Comparison of ENCODE assay signal across 17 cellular contexts in the genomic region with DNA sequence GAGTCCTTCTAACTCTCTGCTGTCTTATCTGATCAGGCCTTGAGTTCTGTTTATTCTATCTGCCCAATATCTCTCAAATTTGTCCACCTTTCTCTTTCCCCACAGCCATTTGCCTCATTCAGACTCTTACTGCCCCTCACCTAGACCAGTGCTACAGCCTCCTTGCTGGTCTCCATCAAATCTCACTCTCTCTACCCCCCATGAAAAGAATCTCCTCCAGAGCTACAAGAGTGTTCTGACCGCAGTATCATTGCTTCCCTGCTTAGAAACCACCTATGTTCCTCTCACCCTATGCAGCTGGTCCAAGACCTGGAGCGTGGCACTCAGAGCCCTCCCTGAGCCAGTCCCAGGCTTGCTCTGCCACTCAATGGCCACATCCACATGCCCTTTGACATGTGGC.
DNase-seq lines count a peak whose midpoint lies in the region; ATAC-seq and TF ChIP-seq lines count a peak whose summit lies in the region.
"Had no signal": no experiment of that assay in that cellular context is flagged by ENCODE, and none has a peak within 500 bp of the region (broad histone marks: within the 10 kb centered on the region; RNA-seq: fewer than 3 reads in every experiment).

No MANE protein-coding gene starts in this region.

- intact Hi-C loops in MCF 10A (cut with micrococcal nuclease) (loop anchor here (10.0 kb wide), 1 partner anchor 200 kb away; no protein-coding TSS in a partner anchor), breast epithelium (cut with DNase I; ENCODE audit: low total_unique reads) (no loop called here)

- no peaks in the 10 kb centered on the region for H3K36me3 ChIP-seq in breast epithelium
- no peaks in the 10 kb centered on the region for H3K36me3 ChIP-seq in endodermal cell (ENCODE audit: control insufficient read depth, insufficient read depth, low read length)
- H3K36me3 ChIP-seq in osteoblast (ENCODE audit: insufficient read depth, low read length), result no peaks in the 10 kb centered on the region
- H3K36me3 ChIP-seq: BLaER1, cardiac muscle cell, neutrophil, upper lobe of left lung had no signal

- no peaks in the 10 kb centered on the region for H4K20me1 ChIP-seq in osteoblast (ENCODE audit: insufficient read depth, low read length)
- H4K20me1 ChIP-seq: BLaER1 had no signal

- peak overlapping the region; percentile 55 for H2AFZ ChIP-seq in osteoblast (ENCODE audit: low read length)

- H3K4me3 ChIP-seq in breast epithelium, result no peak overlapping the region
- H3K4me3 ChIP-seq in endodermal cell (ENCODE audit: low read length), result no peak overlapping the region
- H3K4me3 ChIP-seq in osteoblast (ENCODE audit: insufficient read depth, low read length), result no peak overlapping the region
- H3K4me3 ChIP-seq: BLaER1, cardiac muscle cell, upper lobe of left lung had no signal

- H3K4me1 Mint-ChIP-seq in MCF 10A (ENCODE audit: insufficient read depth, unreplicated experiment) (peaks cover 26% of the 10 kb centered on the region), endodermal cell (peaks cover 38% of the 10 kb centered on the region), progenitor cell of endocrine pancreas (ENCODE audit: low read depth) (peaks cover 3% of the 10 kb centered on the region)

- no peaks in the 10 kb centered on the region for H3K79me2 ChIP-seq in osteoblast (ENCODE audit: insufficient read depth, low read length)

- H3K27me3 Mint-ChIP-seq in MCF 10A (ENCODE audit: insufficient read depth, unreplicated experiment), result no peaks in the 10 kb centered on the region
- peaks cover 9% of the 10 kb centered on the region for H3K27me3 Mint-ChIP-seq in endodermal cell (ENCODE audit: insufficient read depth)
- peaks cover 41% of the 10 kb centered on the region for H3K27me3 Mint-ChIP-seq in progenitor cell of endocrine pancreas

- H3K4me2 ChIP-seq in osteoblast (ENCODE audit: insufficient read depth, low read length), result no peak overlapping the region
- H3K4me2 ChIP-seq: BLaER1 had no signal

- BruUV-seq in MCF 10A (replicated peaks; lab: Mats Ljungman, UMichigan), result no TSS peak

- DNase-seq in MCF 10A (ENCODE audit: unreplicated experiment), result no peak
- DNase-seq in breast epithelium (ENCODE audit: low spot score in 2 of 2), result no peak
- peak; percentile 38 for DNase-seq in endodermal cell
- no peak for DNase-seq in osteoblast (ENCODE audit: insufficient read length, low spot score, missing footprints)
- DNase-seq in progenitor cell of endocrine pancreas (ENCODE audit: low spot score, unreplicated experiment), result no peak
- DNase-seq: activated CD8-positive, alpha-beta memory T cell treated with anti-CD3 and anti-CD28 coated beads for 24 hours; NCI-H1417 treated with DMSO at 0.1 percent for 48 hours; NCI-H526 treated with DMSO at 0.1 percent for 48 hours; SHP77 treated with DMSO at 0.1 percent for 48 hours; upper lobe of left lung had no signal

- H3K36me3 Mint-ChIP-seq in MCF 10A (ENCODE audit: insufficient read depth, unreplicated experiment), result no peaks in the 10 kb centered on the region
- no peaks in the 10 kb centered on the region for H3K36me3 Mint-ChIP-seq in endodermal cell (ENCODE audit: low read depth)
- H3K36me3 Mint-ChIP-seq in progenitor cell of endocrine pancreas (ENCODE audit: insufficient read depth), result no peaks in the 10 kb centered on the region

- no peaks in the 10 kb centered on the region for H3K27me3 ChIP-seq in breast epithelium
- peaks cover 16% of the 10 kb centered on the region for H3K27me3 ChIP-seq in endodermal cell (ENCODE audit: control insufficient read depth, insufficient read depth, low read length, poor library complexity, severe bottlenecking)
- no peaks in the 10 kb centered on the region for H3K27me3 ChIP-seq in osteoblast (ENCODE audit: insufficient read depth, low read length)
- H3K27me3 ChIP-seq: BLaER1, cardiac muscle cell, upper lobe of left lung had no signal

- WGBS in endodermal cell (ENCODE audit: insufficient coverage in 1 of 2, insufficient read length in 1 of 2), 2 experiments, result 95 to 100% methylated on average over 1 to 2 of the region's 2 CpGs

- H3K9ac ChIP-seq in endodermal cell (ENCODE audit: extremely low read depth, low read length, poor library complexity, severe bottlenecking), result no peak overlapping the region
- H3K9ac ChIP-seq: BLaER1 had no signal

- no peaks in the 10 kb centered on the region for H3K9me3 Mint-ChIP-seq in MCF 10A (ENCODE audit: unreplicated experiment)
- peaks cover 9% of the 10 kb centered on the region for H3K9me3 Mint-ChIP-seq in endodermal cell
- H3K9me3 Mint-ChIP-seq in progenitor cell of endocrine pancreas (ENCODE audit: low read depth), result peaks cover 4% of the 10 kb centered on the region

- TF ChIP-seq CTCF in MCF 10A (IDR thresholded peaks at IDR 0.05; ENCODE audit: unreplicated experiment) (no peak), breast epithelium (IDR thresholded peaks at IDR 0.05) (no peak), endodermal cell (conservative IDR thresholded peaks at IDR 0.05) (no peak), osteoblast (IDR thresholded peaks at IDR 0.05; ENCODE audit: extremely low read depth, low read depth, low read length) (no peak), progenitor cell of endocrine pancreas (IDR thresholded peaks at IDR 0.05; ENCODE audit: unreplicated experiment) (no peak)

- H3K27ac Mint-ChIP-seq in MCF 10A (ENCODE audit: low read depth, unreplicated experiment) (peak overlapping the region; percentile 50), endodermal cell (no peak overlapping the region), progenitor cell of endocrine pancreas (no peak overlapping the region)

- H3K4me3 Mint-ChIP-seq in MCF 10A (ENCODE audit: unreplicated experiment) (no peak overlapping the region), endodermal cell (no peak overlapping the region), progenitor cell of endocrine pancreas (ENCODE audit: low read depth) (no peak overlapping the region)

- ATAC-seq in HG02981 (IDR thresholded peaks at IDR 0.05; ENCODE audit: unreplicated experiment) (no peak), HG03280 (IDR thresholded peaks at IDR 0.05; ENCODE audit: unreplicated experiment) (no peak), HG03039 (IDR thresholded peaks at IDR 0.05; ENCODE audit: unreplicated experiment) (no peak)
- ATAC-seq: left lobe of liver had no signal

- POLR2A ChIA-PET in MCF 10A (lab: Yijun Ruan, JAX), result interaction anchor here (0.7 to 1.3 kb wide), 2 partner anchors 38 to 246 kb away, joined by 3 to 4 read pairs; no protein-coding TSS in a partner anchor

- H3K9me3 ChIP-seq in breast epithelium (no peaks in the 10 kb centered on the region), endodermal cell (ENCODE audit: control insufficient read depth, low read length) (peaks cover 11% of the 10 kb centered on the region), osteoblast (ENCODE audit: low read depth, low read length) (no peaks in the 10 kb centered on the region)
- H3K9me3 ChIP-seq: BLaER1, neutrophil, upper lobe of left lung had no signal

- no peak for TF ChIP-seq POLR2A in breast epithelium (IDR thresholded peaks at IDR 0.05)

- no peaks in the 10 kb centered on the region for H3K4me1 ChIP-seq in breast epithelium
- H3K4me1 ChIP-seq in endodermal cell (ENCODE audit: control insufficient read depth, insufficient read depth, low read length), result peaks cover 8% of the 10 kb centered on the region
- H3K4me1 ChIP-seq in osteoblast (ENCODE audit: insufficient read depth, low read length), result peaks cover 38% of the 10 kb centered on the region

- H3K27ac ChIP-seq in breast epithelium, result no peak overlapping the region
- H3K27ac ChIP-seq in endodermal cell (ENCODE audit: low read depth, low read length), result no peak overlapping the region
- peak overlapping the region; percentile 88 for H3K27ac ChIP-seq in osteoblast (ENCODE audit: low read depth, low read length)
- H3K27ac ChIP-seq: BLaER1, cardiac muscle cell, neutrophil had no signal

- CTCF ChIA-PET in MCF 10A (lab: Yijun Ruan, JAX), result interaction anchor here (0.6 to 1.0 kb wide), 3 partner anchors 39 to 78 kb away, joined by 3 read pairs; no protein-coding TSS in a partner anchor
